Comparison of ENCODE assay signal across 20 cellular contexts in the genomic region with DNA sequence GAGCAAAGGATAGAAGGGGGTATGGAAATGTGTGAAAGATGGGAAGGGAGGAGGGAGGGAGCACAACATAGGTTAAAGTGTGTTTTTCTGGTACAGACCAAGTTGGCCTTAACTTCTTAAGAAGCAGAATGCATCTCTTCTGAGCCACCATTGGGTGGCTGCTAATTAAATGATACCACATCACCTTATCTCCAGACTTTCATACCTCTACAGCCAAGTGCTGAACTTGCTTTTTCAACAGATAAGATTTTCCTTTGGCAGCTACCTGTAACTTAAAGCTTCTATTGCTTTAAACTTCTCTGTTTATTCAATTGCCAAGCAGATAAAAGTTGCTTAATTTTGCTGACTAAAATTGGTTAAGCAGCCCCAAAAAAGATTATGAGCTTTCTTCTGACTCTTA.
DNase-seq lines count a peak whose midpoint lies in the region; ATAC-seq, FAIRE-seq and TF ChIP-seq lines count a peak whose summit lies in the region.
"Had no signal": no experiment of that assay in that cellular context is flagged by ENCODE, and none has a peak within 500 bp of the region (broad histone marks: within the 10 kb centered on the region; RNA-seq: fewer than 3 reads in every experiment).

No MANE protein-coding gene starts in this region.

- TF ChIP-seq POLR2A in endothelial cell of umbilical vein (IDR thresholded peaks at IDR 0.05; ENCODE audit: low read depth, low read length), result no peak

- H3K4me1 ChIP-seq in endothelial cell of umbilical vein (ENCODE audit: control insufficient read depth, extremely low read depth, insufficient read depth, low read length) (peaks cover 33% of the 10 kb centered on the region), small intestine (ENCODE audit: control insufficient read depth in 2 of 2, insufficient read depth in 1 of 2, low read depth in 1 of 2, low read length in 1 of 2) (no peaks in the 10 kb centered on the region)
- H3K4me1 ChIP-seq: BE2C, HAP-1 had no signal

- DNase-seq in NCI-H226, result peak; percentile 1
- peak; percentile 12 for DNase-seq in astrocyte of the hippocampus (ENCODE audit: low read depth, low spot score)
- DNase-seq in endothelial cell of umbilical vein (ENCODE audit: low read depth, low spot score), result peak; percentile 3
- DNase-seq in small intestine, result peak; percentile 51
- no peak for DNase-seq in foreskin fibroblast
- DNase-seq: ACHN; BE2C; C1 segment of cervical spinal cord; CD4-positive, CD25-positive, alpha-beta regulatory T cell; CD8-positive, alpha-beta memory T cell; COR-L47; KG1 had no signal

- peaks cover under 1% of the 10 kb centered on the region for H3K9me3 ChIP-seq in endothelial cell of umbilical vein (replicated peaks; ENCODE audit: control insufficient read depth, insufficient read depth, low read length)
- H3K9me3 ChIP-seq in small intestine (ENCODE audit: control insufficient read depth, low read depth), result no peaks in the 10 kb centered on the region
- H3K9me3 ChIP-seq: BE2C, HAP-1 had no signal

- peak overlapping the region; percentile 76 for H2AFZ ChIP-seq in endothelial cell of umbilical vein (ENCODE audit: low read depth, low read length)

- H3K9me1 ChIP-seq in endothelial cell of umbilical vein (replicated peaks; ENCODE audit: control insufficient read depth, extremely low read depth, insufficient read depth, low read length), result no peaks in the 10 kb centered on the region

- H3K4me3 ChIP-seq in endothelial cell of umbilical vein (replicated peaks in 1 of 3; ENCODE audit: insufficient read depth in 1 of 3, low read depth in 1 of 3, low read length in 3 of 3) (no peak overlapping the region), small intestine (ENCODE audit: low read depth in 1 of 2, low read length in 2 of 2) (no peak overlapping the region), foreskin fibroblast (ENCODE audit: low read depth in 1 of 2, low read length in 2 of 2) (no peak overlapping the region)
- H3K4me3 ChIP-seq: HAP-1 had no signal

- TF ChIP-seq CTCF in endothelial cell of umbilical vein (IDR thresholded peaks at IDR 0.05; ENCODE audit: extremely low read depth in 1 of 2, insufficient read depth in 1 of 2, low read depth in 1 of 2, low read length in 2 of 2) (no peak), foreskin fibroblast (IDR thresholded peaks at IDR 0.05; ENCODE audit: low read depth, low read length) (no peak)

- dilution Hi-C loops in endothelial cell of umbilical vein (cut with MboI; ENCODE audit: extremely low pct_ligation_motif_present, low sequenced_read_pairs), result no loop called here

- H3K27me3 ChIP-seq in endothelial cell of umbilical vein (ENCODE audit: control insufficient read depth in 2 of 2, insufficient read depth in 2 of 2, low read length in 2 of 2), result no peaks in the 10 kb centered on the region
- no peaks in the 10 kb centered on the region for H3K27me3 ChIP-seq in small intestine (ENCODE audit: control insufficient read depth in 2 of 2, insufficient read depth in 2 of 2, low read length in 2 of 2)
- H3K27me3 ChIP-seq: BE2C had no signal

- H4K20me1 ChIP-seq in endothelial cell of umbilical vein (replicated peaks; ENCODE audit: control insufficient read depth, extremely low read depth, insufficient read depth, low read length), result no peaks in the 10 kb centered on the region

- POLR2A ChIA-PET in endothelial cell of umbilical vein (lab: Charles Lee), result no interaction called here

- CTCF ChIA-PET in endothelial cell of umbilical vein (lab: Charles Lee), result no interaction called here

- H3K27ac ChIP-seq in endothelial cell of umbilical vein (ENCODE audit: insufficient read depth, low read depth, low read length) (no peak overlapping the region), small intestine (ENCODE audit: low read depth in 1 of 2, low read length in 1 of 2) (no peak overlapping the region)

- H3K9ac ChIP-seq in endothelial cell of umbilical vein (replicated peaks; ENCODE audit: extremely low read depth, insufficient read depth, low read length), result no peak overlapping the region

- no peaks in the 10 kb centered on the region for H3K36me3 ChIP-seq in endothelial cell of umbilical vein (ENCODE audit: control insufficient read depth in 2 of 2, extremely low read depth in 1 of 2, insufficient read depth in 2 of 2, low read length in 2 of 2)
- no peaks in the 10 kb centered on the region for H3K36me3 ChIP-seq in small intestine (ENCODE audit: control insufficient read depth in 2 of 2, insufficient read depth in 2 of 2, low read length in 2 of 2)
- H3K36me3 ChIP-seq: BE2C, HAP-1 had no signal

- ATAC-seq in HG03342 (IDR thresholded peaks at IDR 0.05; ENCODE audit: unreplicated experiment), result no peak
- ATAC-seq in HG03159 (IDR thresholded peaks at IDR 0.05; ENCODE audit: unreplicated experiment), result no peak

- H3K4me2 ChIP-seq in endothelial cell of umbilical vein (ENCODE audit: insufficient read depth, low read length), result no peak overlapping the region

- no TSS peak for BruUV-seq in endothelial cell of umbilical vein (replicated peaks; lab: Mats Ljungman, UMichigan)

- FAIRE-seq in endothelial cell of umbilical vein (lab: Jason Lieb, UNC) (no peak), small intestine (lab: Jason Lieb, UNC) (no peak)
- FAIRE-seq: A204.1, D721Med, G401.6, GM12891, GM18507 had no signal

- intact Hi-C loops in endothelial cell of umbilical vein (cut with micrococcal nuclease), result no loop called here

- no peaks in the 10 kb centered on the region for H3K79me2 ChIP-seq in endothelial cell of umbilical vein (ENCODE audit: control insufficient read depth, insufficient read depth, low read length)

TF ChIP-seq in endothelial cell of umbilical vein, 7 proteins besides CTCF, POLR2A, EP300 and RAD21:
- no peak for TF ChIP-seq JUN (IDR thresholded peaks at IDR 0.05; ENCODE audit: borderline replicate concordance, insufficient read depth, insufficient read length, low read depth)
- TF ChIP-seq FOS (IDR thresholded peaks at IDR 0.05; ENCODE audit: borderline replicate concordance, insufficient read depth, low read length), result no peak
- TF ChIP-seq POLR2AphosphoS5 (IDR thresholded peaks at IDR 0.05; ENCODE audit: insufficient read depth, low read depth, low read length), result no peak
- no peak for TF ChIP-seq EZH2 (IDR thresholded peaks at IDR 0.05; ENCODE audit: borderline replicate concordance, low read depth, low read length, severe bottlenecking)
- TF ChIP-seq, protein P1, sequence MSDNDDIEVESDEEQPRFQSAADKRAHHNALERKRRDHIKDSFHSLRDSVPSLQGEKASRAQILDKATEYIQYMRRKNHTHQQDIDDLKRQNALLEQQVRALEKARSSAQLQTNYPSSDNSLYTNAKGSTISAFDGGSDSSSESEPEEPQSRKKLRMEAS (IDR thresholded peaks at IDR 0.05; ENCODE audit: insufficient read depth, insufficient read length), result no peak
- TF ChIP-seq MYC (IDR thresholded peaks at IDR 0.05; ENCODE audit: low read depth, low read length), result no peak
- TF ChIP-seq GATA2 (IDR thresholded peaks at IDR 0.05; ENCODE audit: insufficient read depth, insufficient read length, low read depth, low read length), result no peak

Comparison
In these comparisons a context has a peak if more than half of its experiments do, and no peak if none do; other contexts are left out.
1. DNase-seq: peak in NCI-H226 (single experiment), astrocyte of the hippocampus (single experiment), endothelial cell of umbilical vein (single experiment) and small intestine (single experiment); none in foreskin fibroblast (0 of 2).